21 cellular contexts compared by ENCODE assay signal in the genomic region with DNA sequence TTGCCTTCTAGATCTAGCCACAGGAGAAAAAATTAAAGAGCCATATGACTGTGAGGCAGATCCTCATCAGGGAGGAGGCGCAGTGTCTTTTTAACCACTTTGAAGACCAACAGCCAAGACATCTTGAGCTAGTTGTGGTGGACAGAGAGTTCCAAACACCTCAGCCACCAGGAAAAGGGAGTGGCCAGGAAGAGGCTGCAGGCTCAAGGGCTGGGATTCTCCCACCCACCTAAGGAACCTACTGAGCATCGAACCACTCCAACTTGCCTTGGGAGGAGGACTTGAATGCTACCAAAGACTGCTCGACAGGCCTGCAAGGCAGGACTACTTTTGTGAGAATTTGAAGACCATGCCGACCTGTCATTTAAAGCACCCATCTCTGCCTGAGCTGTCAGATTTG.
"Had no signal": no experiment of that assay in that cellular context is flagged by ENCODE, and none has a peak within 500 bp of the region (broad histone marks: within the 10 kb centered on the region; RNA-seq: fewer than 3 reads in every experiment).

No MANE protein-coding gene starts in this region.

- H3K4me3 ChIP-seq: adrenal gland, breast epithelium, esophagus squamous epithelium, heart right ventricle, ovary, psoas muscle, tibial nerve, vagina had no signal

- H3K4me1 ChIP-seq: breast epithelium, psoas muscle, vagina had no signal

- H3K9me3 ChIP-seq: adrenal gland, breast epithelium, esophagus squamous epithelium, heart right ventricle, ovary, psoas muscle, tibial nerve, vagina had no signal

- H3K9me3 Mint-ChIP-seq: activated naive CD4-positive, alpha-beta T cell treated with anti-CD3 and anti-CD28 coated beads, Interleukin-2, amount 50 U/mL, for 72 hours; activated T-helper 1 cell treated with anti-CD3 and anti-CD28 coated beads, Interleukin-12 subunit alpha, Interleukin-12 subunit beta, Interleukin-2, Interleukin-4 antibody, amounts not matched to agents 30 ng/mL and 10 ng/mL and 1 ng/mL, durations not matched to agents 14 hours and 24 hours and 36 hours; immature natural killer cell; neural crest cell had no signal

- H3K36me3 Mint-ChIP-seq: activated naive CD4-positive, alpha-beta T cell treated with anti-CD3 and anti-CD28 coated beads, Interleukin-2, amount 50 U/mL, for 72 hours had no signal

- H3K4me3 Mint-ChIP-seq: activated T-helper 1 cell treated with anti-CD3 and anti-CD28 coated beads, Interleukin-12 subunit alpha, Interleukin-12 subunit beta, Interleukin-2, Interleukin-4 antibody, amounts not matched to agents 30 ng/mL and 10 ng/mL and 1 ng/mL, durations not matched to agents 14 hours and 24 hours and 36 hours; immature natural killer cell; neural crest cell had no signal

- DNase-seq: activated CD4-positive, alpha-beta T cell treated with anti-CD3 and anti-CD28 coated beads, Interleukin-2, amount 50 U/mL, for 1 hour; activated CD4-positive, CD25-positive, alpha-beta regulatory T cell treated with anti-CD3 and anti-CD28 coated beads, Interleukin-2, amount 50 U/mL, for 72 hours; activated gamma-delta T cell treated with Interleukin-2 at 50 U/mL for 16 hours; effector CD4-positive, alpha-beta T cell; esophagus squamous epithelium; heart right ventricle; kidney glomerular epithelial cell; left ventricle myocardium superior; ovary; psoas muscle; right cardiac atrium; stimulated activated CD4-positive, alpha-beta T cell treated with anti-CD3 and anti-CD28 coated beads, Interleukin-2, amount 100 ng/mL, for 24 hours; stimulated activated naive CD4-positive, alpha-beta T cell treated with Interleukin-2 at 50 U/mL for 16 hours had no signal

- H3K36me3 ChIP-seq: adrenal gland, breast epithelium, esophagus squamous epithelium, heart right ventricle, ovary, vagina had no signal

- H3K27ac Mint-ChIP-seq: activated naive CD4-positive, alpha-beta T cell treated with anti-CD3 and anti-CD28 coated beads, Interleukin-2, amount 50 U/mL, for 72 hours; activated T-helper 1 cell treated with anti-CD3 and anti-CD28 coated beads, Interleukin-12 subunit alpha, Interleukin-12 subunit beta, Interleukin-2, Interleukin-4 antibody, amounts not matched to agents 30 ng/mL and 10 ng/mL and 1 ng/mL, durations not matched to agents 14 hours and 24 hours and 36 hours had no signal

- ATAC-seq: heart right ventricle, left ventricle myocardium superior, psoas muscle had no signal

- H3K27me3 ChIP-seq: adrenal gland, breast epithelium, esophagus squamous epithelium, heart right ventricle, ovary, tibial nerve, vagina had no signal

- H3K27ac ChIP-seq: adrenal gland, esophagus squamous epithelium, heart right ventricle, ovary, psoas muscle, tibial nerve, vagina had no signal

- H3K4me1 Mint-ChIP-seq: immature natural killer cell, neural crest cell had no signal
